Comparison of ENCODE assay signal across 13 cellular contexts in the genomic region with DNA sequence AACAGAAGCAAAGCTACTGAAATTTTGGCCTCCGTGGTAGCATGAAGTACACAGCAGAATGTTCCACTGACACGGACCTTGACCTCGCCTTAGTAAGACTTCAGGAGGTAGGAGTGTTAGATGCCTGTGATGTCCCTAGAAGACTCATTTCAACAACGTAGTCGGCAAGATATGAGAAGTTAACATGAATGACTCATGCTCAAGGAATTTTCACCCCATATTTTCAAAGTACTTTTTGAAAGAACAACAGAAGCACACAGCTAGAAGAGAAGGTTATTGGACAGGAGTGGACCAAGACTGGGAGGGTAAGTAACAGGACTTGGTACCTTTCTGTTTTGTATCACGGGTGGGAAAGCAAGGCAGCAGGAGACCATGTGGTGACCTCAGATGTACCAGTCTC.
DNase-seq lines count a peak whose midpoint lies in the region; ATAC-seq, FAIRE-seq and TF ChIP-seq lines count a peak whose summit lies in the region.
"Had no signal": no experiment of that assay in that cellular context is flagged by ENCODE, and none has a peak within 500 bp of the region (broad histone marks: within the 10 kb centered on the region; RNA-seq: fewer than 3 reads in every experiment).

No MANE protein-coding gene starts in this region.

- peaks cover 9% of the 10 kb centered on the region for H3K4me1 ChIP-seq in astrocyte (ENCODE audit: insufficient read depth, low read length)
- H3K4me1 ChIP-seq in hepatocyte (ENCODE audit: insufficient read depth): peaks cover 15% of the 10 kb centered on the region

- H3K27ac Mint-ChIP-seq in astrocyte (ENCODE audit: unreplicated experiment): peak overlapping the region; percentile 11
- H3K27ac Mint-ChIP-seq in activated T-cell treated with anti-CD3 and anti-CD28 coated beads, Interleukin-2, amount 50 U/mL, for 24 hours: no peak overlapping the region
- H3K27ac Mint-ChIP-seq in activated T-helper 17 cell treated with anti-CD3 and anti-CD28 coated beads, Interleukin-2, amount 50 U/mL, for 72 hours: no peak overlapping the region
- H3K27ac Mint-ChIP-seq: activated CD4-positive, alpha-beta T cell treated with anti-CD3 and anti-CD28 coated beads, Interleukin-2, amount 10 ng/mL, durations not matched to agents 7 days and 5 days; B cell; T-helper 1 cell treated with Interleukin-12 subunit alpha and Interleukin-12 subunit beta and Interleukin-4 antibody, amounts not matched to agents 30 μg/mL and 1 μg/mL, for 36 hours had no signal

- H4K20me1 ChIP-seq in astrocyte (ENCODE audit: insufficient read depth, low read length) (no peaks in the 10 kb centered on the region), hepatocyte (ENCODE audit: insufficient read depth, poor library complexity, severe bottlenecking) (no peaks in the 10 kb centered on the region)

- no peaks in the 10 kb centered on the region for H3K27me3 Mint-ChIP-seq in astrocyte (ENCODE audit: low read depth, unreplicated experiment)
- no peaks in the 10 kb centered on the region for H3K27me3 Mint-ChIP-seq in activated T-cell treated with anti-CD3 and anti-CD28 coated beads, Interleukin-2, amount 50 U/mL, for 24 hours
- H3K27me3 Mint-ChIP-seq in activated T-helper 17 cell treated with anti-CD3 and anti-CD28 coated beads, Interleukin-2, amount 50 U/mL, for 72 hours: no peaks in the 10 kb centered on the region
- H3K27me3 Mint-ChIP-seq: activated CD4-positive, alpha-beta T cell treated with anti-CD3 and anti-CD28 coated beads, Interleukin-2, amount 10 ng/mL, durations not matched to agents 7 days and 5 days; B cell had no signal

- no peaks in the 10 kb centered on the region for H3K36me3 ChIP-seq in astrocyte (ENCODE audit: insufficient read depth, low read length)
- H3K36me3 ChIP-seq in hepatocyte (replicated peaks; ENCODE audit: insufficient read depth, low read depth): no peaks in the 10 kb centered on the region

- DNase-seq in AG04450 (ENCODE audit: low read depth, low spot score) (peak; percentile 16), HTR-8/SVneo (ENCODE audit: insufficient read length, low spot score) (peak; percentile 50), astrocyte (ENCODE audit: low read depth) (peak; percentile 66), hepatocyte (ENCODE audit: low spot score) (peak; percentile 74)
- no peak for DNase-seq in activated T-cell treated with anti-CD3 and anti-CD28 coated beads, Interleukin-2, amount 50 U/mL, for 24 hours
- no peak for DNase-seq in NK-92 treated with Interleukin-12 subunit alpha and Interleukin-12 subunit beta, amount 100 ng/mL, for 24 hours (lab: John Stamatoyannopoulos, UW)
- DNase-seq: activated CD4-positive, alpha-beta T cell treated with anti-CD3 and anti-CD28 coated beads, Interleukin-2, amount 10 ng/mL, durations not matched to agents 7 days and 5 days; KBM-7; mesendoderm had no signal

- H3K36me3 Mint-ChIP-seq in astrocyte (ENCODE audit: low read depth, unreplicated experiment): peaks cover 5% of the 10 kb centered on the region
- H3K36me3 Mint-ChIP-seq in activated T-cell treated with anti-CD3 and anti-CD28 coated beads, Interleukin-2, amount 50 U/mL, for 24 hours (ENCODE audit: low read depth): peaks cover 5% of the 10 kb centered on the region
- H3K36me3 Mint-ChIP-seq in activated T-helper 17 cell treated with anti-CD3 and anti-CD28 coated beads, Interleukin-2, amount 50 U/mL, for 72 hours (ENCODE audit: low read depth): peaks cover 5% of the 10 kb centered on the region

- H2AFZ ChIP-seq in astrocyte (ENCODE audit: low read depth, low read length) (no peak overlapping the region), hepatocyte (no peak overlapping the region)

- H3K4me3 ChIP-seq in AG04450 (ENCODE audit: low read depth, low read length) (no peak overlapping the region), astrocyte (ENCODE audit: insufficient read depth, low read depth, low read length) (no peak overlapping the region), hepatocyte (no peak overlapping the region)

- POLR2A ChIA-PET in AG04450 (lab: Yijun Ruan, JAX): interaction anchor here (1.1 kb wide), 1 partner anchor 101 kb away, joined by 3 read pairs; a partner anchor contains a TSS

- H3K9me3 Mint-ChIP-seq in astrocyte (ENCODE audit: unreplicated experiment): peaks cover 2% of the 10 kb centered on the region
- no peaks in the 10 kb centered on the region for H3K9me3 Mint-ChIP-seq in activated T-cell treated with anti-CD3 and anti-CD28 coated beads, Interleukin-2, amount 50 U/mL, for 24 hours
- H3K9me3 Mint-ChIP-seq in activated T-helper 17 cell treated with anti-CD3 and anti-CD28 coated beads, Interleukin-2, amount 50 U/mL, for 72 hours: no peaks in the 10 kb centered on the region
- H3K9me3 Mint-ChIP-seq: activated CD4-positive, alpha-beta T cell treated with anti-CD3 and anti-CD28 coated beads, Interleukin-2, amount 10 ng/mL, durations not matched to agents 7 days and 5 days; T-helper 1 cell treated with Interleukin-12 subunit alpha and Interleukin-12 subunit beta and Interleukin-4 antibody, amounts not matched to agents 30 μg/mL and 1 μg/mL, for 36 hours had no signal

- 41% methylated on average over 6 of the region's 6 CpGs for WGBS in hepatocyte (ENCODE audit: low lambda C conversion rate, missing lambda C conversion rate)

- H3K79me2 ChIP-seq in astrocyte (ENCODE audit: insufficient read depth, low read length) (no peaks in the 10 kb centered on the region), hepatocyte (no peaks in the 10 kb centered on the region)

- CTCF ChIA-PET in AG04450 (lab: Charles Lee): interaction anchor here (0.9 kb wide), 1 partner anchor 23 kb away, joined by 4 read pairs; no protein-coding TSS in a partner anchor

- no peak for ATAC-seq in GM18870 (IDR thresholded peaks at IDR 0.05; ENCODE audit: unreplicated experiment)
- no peak for ATAC-seq in activated T-helper 17 cell treated with anti-CD3 and anti-CD28 coated beads, Interleukin-2, amount 50 U/mL, for 72 hours (replicated peaks)

- peaks cover 11% of the 10 kb centered on the region for H3K4me1 Mint-ChIP-seq in astrocyte (ENCODE audit: low read depth, unreplicated experiment)
- no peaks in the 10 kb centered on the region for H3K4me1 Mint-ChIP-seq in activated T-cell treated with anti-CD3 and anti-CD28 coated beads, Interleukin-2, amount 50 U/mL, for 24 hours (ENCODE audit: low read depth)
- H3K4me1 Mint-ChIP-seq in activated T-helper 17 cell treated with anti-CD3 and anti-CD28 coated beads, Interleukin-2, amount 50 U/mL, for 72 hours: no peaks in the 10 kb centered on the region
- H3K4me1 Mint-ChIP-seq: activated CD4-positive, alpha-beta T cell treated with anti-CD3 and anti-CD28 coated beads, Interleukin-2, amount 10 ng/mL, durations not matched to agents 7 days and 5 days; B cell had no signal

- no peaks in the 10 kb centered on the region for H3K9me3 ChIP-seq in AG04450 (ENCODE audit: control insufficient read depth, insufficient read depth, low read length)
- no peaks in the 10 kb centered on the region for H3K9me3 ChIP-seq in astrocyte (ENCODE audit: insufficient read depth, low read depth, low read length)
- H3K9me3 ChIP-seq in hepatocyte (ENCODE audit: low read depth): no peaks in the 10 kb centered on the region

- H3K4me2 ChIP-seq in astrocyte (ENCODE audit: low read length) (peak overlapping the region; percentile 55), hepatocyte (peak overlapping the region; percentile 15)

- no peak for TF ChIP-seq CTCF in AG04450 (IDR thresholded peaks at IDR 0.05; ENCODE audit: low read depth, low read length)
- TF ChIP-seq CTCF in astrocyte (IDR thresholded peaks at IDR 0.05; ENCODE audit: insufficient read depth, low read depth, low read length): no peak
- no peak for TF ChIP-seq CTCF in hepatocyte (IDR thresholded peaks at IDR 0.05; ENCODE audit: poor library complexity)

- H3K27me3 ChIP-seq in AG04450 (ENCODE audit: control insufficient read depth, insufficient read depth, low read length) (no peaks in the 10 kb centered on the region), astrocyte (ENCODE audit: insufficient read depth, low read length) (no peaks in the 10 kb centered on the region), hepatocyte (no peaks in the 10 kb centered on the region)

- no peaks in the 10 kb centered on the region for H3K9me2 ChIP-seq in hepatocyte (replicated peaks; ENCODE audit: insufficient read depth)

- H3K27ac ChIP-seq in AG04450 (ENCODE audit: low read depth, low read length) (no peak overlapping the region), astrocyte (ENCODE audit: low read depth, low read length) (no peak overlapping the region), hepatocyte (peak overlapping the region; percentile 36)

- no peak overlapping the region for H3K4me3 Mint-ChIP-seq in astrocyte (ENCODE audit: unreplicated experiment)
- no peak overlapping the region for H3K4me3 Mint-ChIP-seq in activated T-cell treated with anti-CD3 and anti-CD28 coated beads, Interleukin-2, amount 50 U/mL, for 24 hours
- no peak overlapping the region for H3K4me3 Mint-ChIP-seq in activated T-helper 17 cell treated with anti-CD3 and anti-CD28 coated beads, Interleukin-2, amount 50 U/mL, for 72 hours
- H3K4me3 Mint-ChIP-seq: activated CD4-positive, alpha-beta T cell treated with anti-CD3 and anti-CD28 coated beads, Interleukin-2, amount 10 ng/mL, durations not matched to agents 7 days and 5 days; B cell; T-helper 1 cell treated with Interleukin-12 subunit alpha and Interleukin-12 subunit beta and Interleukin-4 antibody, amounts not matched to agents 30 μg/mL and 1 μg/mL, for 36 hours had no signal

- H3K9ac ChIP-seq in astrocyte (ENCODE audit: low read length): no peak overlapping the region

- FAIRE-seq in HTR-8/SVneo (lab: Jason Lieb, UNC) (no peak), astrocyte (lab: Jason Lieb, UNC) (peak; percentile 83)

Comparison
In these comparisons a context has a peak if more than half of its experiments do, and no peak if none do; other contexts are left out.
1. DNase-seq: peak in AG04450 (single experiment), HTR-8/SVneo (single experiment), astrocyte (single experiment) and hepatocyte (single experiment); none in activated T-cell treated with anti-CD3 and anti-CD28 coated beads, Interleukin-2, amount 50 U/mL, for 24 hours (single experiment) and NK-92 treated with Interleukin-12 subunit alpha and Interleukin-12 subunit beta, amount 100 ng/mL, for 24 hours (single experiment).